7 cellular contexts compared by ENCODE assay signal in genomic region chr4:103074598-103075434, GRCh38. TPM values are rescaled to one million over a fixed set of nuclear protein-coding genes. Genes with fewer than 3 reads are reported as not detected.
A peak's percentile ranks its signal among the peaks of the same experiment; 100 is the strongest.
DNase-seq lines count a peak whose midpoint lies in the region; ATAC-seq lines count a peak whose summit lies in the region.

No MANE protein-coding gene starts in this region.

- peak overlapping the region; percentile 85 for H3K9ac ChIP-seq in SK-N-MC (ENCODE audit: insufficient read length)

- H3K9me3 ChIP-seq in SK-N-MC (ENCODE audit: low read depth, low read length): no peaks in the 10 kb centered on the region

- H3K36me3 ChIP-seq in SK-N-MC (ENCODE audit: insufficient read depth, low read length): no peaks in the 10 kb centered on the region

- H3K27ac Mint-ChIP-seq in naive B cell: peak overlapping the region; percentile 92 to 99 (median 96)

- intact Hi-C loops in left colon (cut with DNase I, micrococcal nuclease): no loop called here

- H3K4me3 ChIP-seq in SK-N-MC: peak overlapping the region; percentile 84

- ATAC-seq in GM18867 (IDR thresholded peaks at IDR 0.05; ENCODE audit: unreplicated experiment): peak; percentile 35
- peak; percentile 24 for ATAC-seq in HG02798 (IDR thresholded peaks at IDR 0.05; ENCODE audit: poor library complexity, unreplicated experiment)
- peak; percentile 45 to 46 for ATAC-seq in naive B cell (ENCODE audit: low read depth in 2 of 2)
- no peak for ATAC-seq in left colon

- no peaks in the 10 kb centered on the region for H3K9me3 Mint-ChIP-seq in naive B cell

- H3K27ac ChIP-seq in SK-N-MC: no peak overlapping the region

- no peaks in the 10 kb centered on the region for H3K27me3 Mint-ChIP-seq in naive B cell

- no peaks in the 10 kb centered on the region for H3K36me3 Mint-ChIP-seq in naive B cell

- H3K4me1 Mint-ChIP-seq in naive B cell: peaks cover 23 to 34% (median 29%) of the 10 kb centered on the region in 3 donors

- DNase-seq in SK-N-MC (ENCODE audit: low read depth, low spot score) (no peak), naive B cell (peak; percentile 51), hepatic stellate cell (ENCODE audit: low spot score) (no peak), left colon (no peak)
- DNase-seq in activated effector memory CD4-positive, alpha-beta T cell treated with anti-CD3 and anti-CD28 coated beads, Interleukin-2, amount 50 U/mL, for 16 hours: no peak

- H3K4me3 Mint-ChIP-seq in naive B cell: peak overlapping the region; percentile 82 to 99 (median 94)

RNA-seq across cellular contexts. Expression of gene SLC9B2, which starts 1.7 kb away (rescaled TPM):
- polyA plus RNA-seq in naive B cell (ENCODE audit: low read depth in 6 of 6): 10 to 100 TPM; 10.2 to 26.3 (median 16.5) TPM
- total RNA-seq in left colon: 1 to 10 TPM; 1.2 to 3.1 TPM

RNA-seq across cellular contexts. Expression of gene BDH2, which starts 24.8 kb away (rescaled TPM):
- polyA plus RNA-seq in naive B cell (ENCODE audit: low read depth in 6 of 6): 10 to 100 TPM; 12.9 to 22.9 (median 18.7) TPM
- total RNA-seq in left colon: 10 to 100 TPM; 28.6 to 35.4 TPM

RNA-seq across cellular contexts. Expression of gene SLC9B1, which starts 55.3 kb away (rescaled TPM):
- polyA plus RNA-seq in naive B cell (ENCODE audit: low read depth in 6 of 6): 10 to 100 TPM in 1 of 6 donors, 1 to 10 TPM in 5; 1.7 to 12.5 (median 2.6) TPM
- total RNA-seq in left colon: under 1 TPM; 0.39 to 0.46 TPM
